ENCODE assay signal across 18 cellular contexts in genomic region chr1:209728466-209728865, GRCh38. TPM values are rescaled to one million over a fixed set of nuclear protein-coding genes. Genes with fewer than 3 reads are reported as not detected.
DNase-seq lines count a peak whose midpoint lies in the region; ATAC-seq and TF ChIP-seq lines count a peak whose summit lies in the region.
"Had no signal": no experiment of that assay in that cellular context is flagged by ENCODE, and none has a peak within 500 bp of the region (broad histone marks: within the 10 kb centered on the region; RNA-seq: fewer than 3 reads in every experiment).

No MANE protein-coding gene starts in this region.

- H3K36me3 ChIP-seq in adrenal gland (replicated peaks in 1 of 2) (no peaks in the 10 kb centered on the region), WERI-Rb-1 (no peaks in the 10 kb centered on the region)

- intact Hi-C loops in left cardiac atrium (cut with DNase I) (no loop called here), adrenal gland (cut with DNase I) (no loop called here)

- TF ChIP-seq CTCF in adrenal gland (IDR thresholded peaks at IDR 0.05) (no peak), WERI-Rb-1 (IDR thresholded peaks at IDR 0.05; ENCODE audit: low read depth, low read length) (no peak)

- H3K4me3 ChIP-seq in adrenal gland = no peak overlapping the region
- no peak overlapping the region for H3K4me3 ChIP-seq in WERI-Rb-1 (ENCODE audit: low read depth, low read length)

- peaks cover 7 to 8% of the 10 kb centered on the region in 2 donors for H3K4me1 ChIP-seq in adrenal gland (replicated peaks in 1 of 2)

- peak; percentile 49 to 93 for ATAC-seq in left cardiac atrium

- TF ChIP-seq POLR2A in adrenal gland (IDR thresholded peaks at IDR 0.05) = no peak

- 47 to 76% (median 64%) methylated on average over 1 of the region's 1 CpG for WGBS in adrenal gland, 4 donors

- peak; percentile 30 for DNase-seq in left cardiac atrium
- DNase-seq in medulla oblongata (ENCODE audit: extremely low spot score) = peak; percentile 52
- DNase-seq in superior temporal gyrus (ENCODE audit: extremely low spot score) = peak; percentile 87
- DNase-seq in activated CD8-positive, alpha-beta memory T cell treated with anti-CD3 and anti-CD28 coated beads, Interleukin-2, amount 50 U/mL, for 48 hours = no peak
- no peak for DNase-seq in adrenal gland
- DNase-seq in dermis blood vessel endothelial cell = no peak
- DNase-seq in WERI-Rb-1 = no peak
- DNase-seq: DMS 273 treated with DMSO at 0.1 percent for 48 hours; GDM1; GOT3; KBM-7; NCI-H1417 treated with DMSO at 0.1 percent for 48 hours; NCI-H1930; NCI-H446 treated with DMSO at 0.1 percent for 48 hours; NK-92 treated with Interleukin-12 subunit alpha and Interleukin-12 subunit beta, amount 100 ng/mL, for 24 hours had no signal

- H3K27me3 ChIP-seq in adrenal gland (no peaks in the 10 kb centered on the region), WERI-Rb-1 (ENCODE audit: insufficient read depth, low read depth, severe bottlenecking) (peaks cover 10% of the 10 kb centered on the region)

- peak overlapping the region; percentile 20 for H3K27ac ChIP-seq in cingulate gyrus (ENCODE audit: low read depth, low read length)
- no peak overlapping the region for H3K27ac ChIP-seq in adrenal gland
- no peak overlapping the region for H3K27ac ChIP-seq in WERI-Rb-1

- H3K9me3 ChIP-seq in adrenal gland (replicated peaks in 1 of 3) (no peaks in the 10 kb centered on the region), WERI-Rb-1 (ENCODE audit: severe bottlenecking) (no peaks in the 10 kb centered on the region)

RNA-seq across cellular contexts. Expression of gene HSD11B1, which starts 23.8 kb away (rescaled TPM):
- 1 to 10 TPM; 5.6 to 6.8 TPM for total RNA-seq in left cardiac atrium
- 10 to 100 TPM in 5 of 8 donors, 1 to 10 TPM in 3; 2.5 to 29.6 (median 11.7) TPM for total RNA-seq in adrenal gland
- 1 to 10 TPM; 4.1 to 8.2 (median 4.7) TPM for polyA plus RNA-seq in adrenal gland
- not detected in 2 replicates for total RNA-seq in dermis blood vessel endothelial cell
- total RNA-seq: OCI-LY7 had no signal
- polyA plus RNA-seq: CD14-positive monocyte had no signal

RNA-seq across cellular contexts. Expression of gene TRAF3IP3, which starts 27.4 kb away (rescaled TPM):
- total RNA-seq in left cardiac atrium = 1 to 10 TPM; 1.3 to 2.7 TPM
- total RNA-seq in adrenal gland = 1 to 10 TPM in 7 of 8 donors, under 1 TPM in 1; 0.88 to 9.8 (median 2.0) TPM
- polyA plus RNA-seq in adrenal gland = 1 to 10 TPM; 1.0 to 3.8 (median 2.2) TPM
- not detected in 2 replicates for total RNA-seq in dermis blood vessel endothelial cell

RNA-seq across cellular contexts. Expression of gene G0S2, which starts 53.3 kb away (rescaled TPM):
- total RNA-seq in left cardiac atrium (100 to 1,000 TPM; 220 to 440 TPM), adrenal gland (100 to 1,000 TPM in 7 of 8 donors, 10 to 100 TPM in 1; 65.3 to 901 (median 295) TPM), dermis blood vessel endothelial cell (0.33 and 1.0 TPM in 2 replicates)
- polyA plus RNA-seq in adrenal gland = 100 to 1,000 TPM in 2 of 3 donors, 10 to 100 TPM in 1; 48.5 to 504 (median 265) TPM
- total RNA-seq: OCI-LY7 had no signal

RNA-seq across cellular contexts. Expression of gene C1orf74, which starts 55.9 kb away (rescaled TPM):
- total RNA-seq in left cardiac atrium (1 to 10 TPM; 1.8 to 1.9 TPM), adrenal gland (1 to 10 TPM; 1.1 to 2.6 (median 2.2) TPM), dermis blood vessel endothelial cell (2.2 and 2.4 TPM in 2 replicates)
- polyA plus RNA-seq in adrenal gland = 1 to 10 TPM in 2 of 3 donors, under 1 TPM in 1; 0.98 to 4.0 (median 1.0) TPM

Comparison
In these comparisons a context has a peak if more than half of its experiments do, and no peak if none do; other contexts are left out.
1. DNase-seq: peak in left cardiac atrium (single experiment), medulla oblongata (single experiment) and superior temporal gyrus (single experiment); none in activated CD8-positive, alpha-beta memory T cell treated with anti-CD3 and anti-CD28 coated beads, Interleukin-2, amount 50 U/mL, for 48 hours (single experiment), adrenal gland (0 of 7), dermis blood vessel endothelial cell (single experiment) and WERI-Rb-1 (single experiment).
2. RNA of gene G0S2, which starts 53.3 kb away (total RNA-seq): 220 to 440 TPM in left cardiac atrium and 65.3 to 901 TPM in adrenal gland; 0.33 to 1.0 TPM in dermis blood vessel endothelial cell; every median in the first group is over 10 times any median in the second.